18 cellular contexts compared by ENCODE assay signal in genomic region chr17:73464447-73464846, GRCh38.
"Had no signal": no experiment of that assay in that cellular context is flagged by ENCODE, and none has a peak within 500 bp of the region (broad histone marks: within the 10 kb centered on the region; RNA-seq: fewer than 3 reads in every experiment).

No MANE protein-coding gene starts in this region.

- DNase-seq: KBM-7; MG63; NCI-H1092; NCI-H1105 treated with DMSO at 0.1 percent for 48 hours; NCI-H1417 treated with DMSO at 0.1 percent for 48 hours; NCI-H1930; NCI-H2107; NCI-H226; NCI-H446 treated with DMSO at 0.1 percent for 48 hours; NCI-H510A treated with DMSO at 0.1 percent for 48 hours; NCI-H82; NK-92 treated with Interleukin-12 subunit alpha and Interleukin-12 subunit beta, amount 100 ng/mL, for 24 hours; PC-9; Peyer's patch; SHP77 treated with DMSO at 0.1 percent for 48 hours; SJCRH30 had no signal

- ATAC-seq: Right ventricle myocardium inferior, SK-N-SH treated with all-trans-retinoic acid at 6 μM for 48 hours had no signal
